Comparison of ENCODE assay signal across 8 cellular contexts in the genomic region with DNA sequence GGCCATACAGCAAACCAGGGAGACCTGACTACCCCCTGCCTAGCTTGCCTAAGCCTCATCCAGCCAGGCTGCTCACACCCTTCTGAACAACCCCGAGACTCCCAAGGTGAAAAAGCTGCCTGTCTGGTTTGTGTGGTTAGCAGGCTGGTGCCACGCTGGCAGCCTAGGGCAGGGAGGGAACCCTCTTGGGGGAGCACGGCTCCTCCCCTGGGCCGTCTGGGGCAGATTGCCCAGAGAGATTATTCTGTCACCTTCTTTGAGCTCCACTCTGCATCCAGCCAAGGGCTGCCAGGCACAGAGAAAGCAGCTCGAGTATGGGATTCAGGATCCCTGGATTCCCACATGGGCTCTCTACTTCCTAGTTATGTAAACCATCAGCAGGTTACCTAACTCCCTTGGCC. TPM values are rescaled to one million over a fixed set of nuclear protein-coding genes. Genes with fewer than 3 reads are reported as not detected.
DNase-seq lines count a peak whose midpoint lies in the region; ATAC-seq, FAIRE-seq and TF ChIP-seq lines count a peak whose summit lies in the region.

No MANE protein-coding gene starts in this region.

- no peak overlapping the region for H3K9ac ChIP-seq in GM12878 (ENCODE audit: control insufficient read depth, insufficient read depth, low read length)

- SMC1A ChIA-PET in GM12878 (lab: Charles Lee; ENCODE audit: uncharacterized antibody, unreplicated experiment), result no interaction called here

- RAD21 ChIA-PET in GM12878 (lab: Charles Lee; ENCODE audit: unreplicated experiment), result no interaction called here

- ATAC-seq in GM12878 (peak; percentile 29), HG03135 (IDR thresholded peaks at IDR 0.05; ENCODE audit: unreplicated experiment) (no peak), GM19452 (IDR thresholded peaks at IDR 0.05; ENCODE audit: unreplicated experiment) (no peak), HG03025 (IDR thresholded peaks at IDR 0.05; ENCODE audit: low FRiP score, unreplicated experiment) (no peak)

- in situ Hi-C loops in GM12878 (cut with MboI), result no loop called here

- no peak for TF ChIP-seq EP300 in GM12878 (IDR thresholded peaks at IDR 0.05; ENCODE audit: borderline replicate concordance in 1 of 2, control insufficient read depth in 1 of 2, low read depth in 2 of 2, low read length in 2 of 2)

- H3K9me3 ChIP-seq in GM12878 (replicated peaks; ENCODE audit: control insufficient read depth, insufficient read depth, low read length) (no peaks in the 10 kb centered on the region), muscle layer of duodenum (ENCODE audit: control insufficient read depth in 1 of 2, low read length in 2 of 2) (no peaks in the 10 kb centered on the region)

- POLR2A ChIA-PET in GM12878 (lab: Charles Lee), result no interaction called here

- no peak overlapping the region for H3K4me2 ChIP-seq in GM12878 (ENCODE audit: control insufficient read depth, insufficient read depth)

- no peaks in the 10 kb centered on the region for H4K20me1 ChIP-seq in GM12878 (ENCODE audit: control insufficient read depth, insufficient read depth)

- H3K4me3 ChIP-seq in GM12878 (no peak overlapping the region), muscle layer of duodenum (ENCODE audit: low read depth in 1 of 2, low read length in 2 of 2) (no peak overlapping the region)

- TF ChIP-seq POLR2A in GM12878 (IDR thresholded peaks at IDR 0.05; ENCODE audit: low read depth, low read length), result no peak

- no TSS peak for BruUV-seq in GM12878 (replicated peaks; lab: Mats Ljungman, UMichigan)

- H3K36me3 ChIP-seq in GM12878 (ENCODE audit: control insufficient read depth in 2 of 2, insufficient read depth in 2 of 2, low read length in 1 of 2) (no peaks in the 10 kb centered on the region), muscle layer of duodenum (ENCODE audit: control insufficient read depth in 1 of 2, insufficient read depth in 2 of 2, low read length in 2 of 2) (peaks cover 9 to 34% of the 10 kb centered on the region in 2 donors)

- DNase-seq in EH (ENCODE audit: low read depth) (peak; percentile 72), NCI-H2171 treated with DMSO at 0.1 percent for 48 hours (lab: John Stamatoyannopoulos, UW) (peak; percentile 81), GM12878 (ENCODE audit: low read depth, low spot score) (no peak), HuH-7.5 (ENCODE audit: low spot score) (no peak)

- no peak overlapping the region for H2AFZ ChIP-seq in GM12878 (ENCODE audit: control insufficient read depth, low read depth, low read length)

- H3K4me1 ChIP-seq in GM12878 (ENCODE audit: control insufficient read depth, insufficient read depth, low read length) (no peaks in the 10 kb centered on the region), muscle layer of duodenum (ENCODE audit: control insufficient read depth in 1 of 2, insufficient read depth in 2 of 2, low read length in 2 of 2) (peaks cover 0 to 6% of the 10 kb centered on the region in 2 donors)

- no peaks in the 10 kb centered on the region for H3K79me2 ChIP-seq in GM12878 (ENCODE audit: control insufficient read depth, insufficient read depth, low read length)

- no peak for FAIRE-seq in GM12878 (lab: Jason Lieb, UNC)

- CTCF ChIA-PET in GM12878 (lab: Yijun Ruan, JAX), result interaction anchor here (1.3 kb wide), 1 partner anchor 45 kb away, joined by 4 read pairs; no protein-coding TSS in a partner anchor

- TF ChIP-seq CTCF in GM12878 (IDR thresholded peaks at IDR 0.05 in 2 of 3, conservative IDR thresholded peaks at IDR 0.05 in 1 of 3; ENCODE audit: control insufficient read depth in 2 of 3, extremely low read depth in 1 of 3, insufficient read depth in 1 of 3, low read depth in 3 of 3, low read length in 3 of 3), result no peak

- no peak for TF ChIP-seq RAD21 in GM12878 (IDR thresholded peaks at IDR 0.05; ENCODE audit: insufficient read depth, low read depth, low read length)

- peaks cover 2 to 3% of the 10 kb centered on the region in 2 experiments; a peak in 3 of 4 replicates for H3K27me3 ChIP-seq in GM12878 (replicated peaks in 1 of 2; ENCODE audit: control insufficient read depth in 2 of 2, insufficient read depth in 2 of 2, low read length in 1 of 2)
- no peaks in the 10 kb centered on the region for H3K27me3 ChIP-seq in muscle layer of duodenum (ENCODE audit: low read depth, low read length)

- intact Hi-C loops in GM12878 (cut with micrococcal nuclease; ENCODE audit: unreplicated experiment), result no loop called here

- no peak overlapping the region for H3K27ac ChIP-seq in GM12878 (ENCODE audit: control insufficient read depth, insufficient read depth)
- H3K27ac ChIP-seq in muscle layer of duodenum (ENCODE audit: low read length), result peak overlapping the region; percentile 40

- WGBS in GM12878 (ENCODE audit: insufficient coverage, insufficient replicate concordance, low lambda C conversion rate, missing lambda C conversion rate), result 0% methylated on average over 5 of the region's 5 CpGs

TF ChIP-seq in GM12878, 131 proteins besides CTCF, POLR2A, EP300 and RAD21:
- TF ChIP-seq PML (IDR thresholded peaks at IDR 0.05; ENCODE audit: low read length) (no peak), WRNIP1 (IDR thresholded peaks at IDR 0.05; ENCODE audit: borderline replicate concordance, low read depth, low read length) (no peak), PAX5 (IDR thresholded peaks at IDR 0.05; ENCODE audit: borderline replicate concordance, low read depth, low read length) (no peak)
- TF ChIP-seq, protein P1, sequence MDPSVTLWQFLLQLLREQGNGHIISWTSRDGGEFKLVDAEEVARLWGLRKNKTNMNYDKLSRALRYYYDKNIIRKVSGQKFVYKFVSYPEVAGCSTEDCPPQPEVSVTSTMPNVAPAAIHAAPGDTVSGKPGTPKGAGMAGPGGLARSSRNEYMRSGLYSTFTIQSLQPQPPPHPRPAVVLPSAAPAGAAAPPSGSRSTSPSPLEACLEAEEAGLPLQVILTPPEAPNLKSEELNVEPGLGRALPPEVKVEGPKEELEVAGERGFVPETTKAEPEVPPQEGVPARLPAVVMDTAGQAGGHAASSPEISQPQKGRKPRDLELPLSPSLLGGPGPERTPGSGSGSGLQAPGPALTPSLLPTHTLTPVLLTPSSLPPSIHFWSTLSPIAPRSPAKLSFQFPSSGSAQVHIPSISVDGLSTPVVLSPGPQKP (IDR thresholded peaks at IDR 0.05; ENCODE audit: low read depth, low read length), result no peak

RNA-seq across cellular contexts. Expression of a gene that starts 27.5 kb away (rescaled TPM):
- not detected in 2 replicates for total RNA-seq in GM12878 (2013; cell fraction: nucleolus; rRNA removed)
- total RNA-seq in GM12878 (2014; rRNA removed), result 0.23 TPM in 1 of 2 replicates, not detected in the other
- not detected in 2 replicates for total RNA-seq in GM12878 (2014; rRNA removed; fragmentation: Illumina TruSeq; extraction: Trizol)
- total RNA-seq in GM12878 (2021), result 0.37 TPM in 1 of 2 replicates, not detected in the other
- polyA plus RNA-seq in GM12878 (2011; ENCODE audit: low read depth), result not detected
- polyA plus RNA-seq in GM12878 (2011; rRNA removed), result 0.08 TPM in 1 of 2 replicates, not detected in the other
- 0.03 and 0.12 TPM in 2 replicates for polyA plus RNA-seq in GM12878 (2011; cell fraction: cytosol; rRNA removed)
- 0.10 and 0.36 TPM in 2 replicates for polyA plus RNA-seq in GM12878 (2011; cell fraction: nucleus; rRNA removed)
- polyA plus RNA-seq in GM12878 (2012), result 0.16 and 0.18 TPM in 2 replicates
- 0.27 TPM in 1 of 2 replicates, not detected in the other for polyA plus RNA-seq in GM12878 (2014; fragmentation: Illumina TruSeq; extraction: Trizol)
- polyA plus RNA-seq in GM12878 (2014; fragmentation: Nextera tagmentation; extraction: Ambion mirVana), result not detected
- 0.06 TPM in 1 of 2 replicates, not detected in the other for polyA plus RNA-seq in GM12878 (2014; rRNA removed)
- polyA plus RNA-seq in GM12878 (2016; fragmentation: Nextera tagmentation; extraction: Ambion mirVana), result not detected
- not detected in 2 replicates for polyA minus RNA-seq in GM12878 (2011; rRNA and poly(A)+ RNA removed)
- polyA minus RNA-seq in GM12878 (2011; cell fraction: cytosol; rRNA and poly(A)+ RNA removed), result not detected in 2 replicates
- not detected in 2 replicates for polyA minus RNA-seq in GM12878 (2011; cell fraction: nucleus; rRNA and poly(A)+ RNA removed)

RNA-seq across cellular contexts. Expression of a gene that starts 32.0 kb away (rescaled TPM):
- not detected in 2 replicates for total RNA-seq in GM12878 (2013; cell fraction: nucleolus; rRNA removed)
- total RNA-seq in GM12878 (2014; rRNA removed) (0.44 and 0.56 TPM in 2 replicates), GM12878 (2014; rRNA removed; fragmentation: Illumina TruSeq; extraction: Trizol) (0.13 and 0.18 TPM in 2 replicates), GM12878 (2021) (0.66 and 0.92 TPM in 2 replicates)
- polyA plus RNA-seq in GM12878 (2011; ENCODE audit: low read depth), result not detected
- polyA plus RNA-seq in GM12878 (2011; rRNA removed) (0.04 TPM in 1 of 2 replicates, not detected in the other), GM12878 (2014; fragmentation: Illumina TruSeq; extraction: Trizol) (0.34 and 0.76 TPM in 2 replicates), GM12878 (2014; fragmentation: Nextera tagmentation; extraction: Ambion mirVana) (under 1 TPM in 1 of 2 experiments, not detected in 1; 0.07 TPM), GM12878 (2014; rRNA removed) (0.44 and 0.65 TPM in 2 replicates), GM12878 (2016; fragmentation: Nextera tagmentation; extraction: Ambion mirVana) (under 1 TPM; 0.33 to 0.34 TPM)
- polyA plus RNA-seq in GM12878 (2011; cell fraction: cytosol; rRNA removed), result 0.03 TPM in 2 replicates
- 0.24 and 0.29 TPM in 2 replicates for polyA plus RNA-seq in GM12878 (2011; cell fraction: nucleus; rRNA removed)
- not detected in 2 replicates for polyA plus RNA-seq in GM12878 (2012)
- polyA minus RNA-seq in GM12878 (2011; rRNA and poly(A)+ RNA removed), result not detected in 2 replicates
- not detected in 2 replicates for polyA minus RNA-seq in GM12878 (2011; cell fraction: cytosol; rRNA and poly(A)+ RNA removed)
- not detected in 2 replicates for polyA minus RNA-seq in GM12878 (2011; cell fraction: nucleus; rRNA and poly(A)+ RNA removed)

Comparison
In these comparisons a context has a peak if more than half of its experiments do, and no peak if none do; other contexts are left out.
1. DNase-seq: peak in EH (single experiment) and NCI-H2171 treated with DMSO at 0.1 percent for 48 hours (single experiment); none in GM12878 (single experiment) and HuH-7.5 (single experiment).